In genomic region chr1:15155191-15155590, GRCh38 we compare ENCODE assay signal across 1 cellular context.
TF ChIP-seq lines count a peak whose summit lies in the region.

No MANE protein-coding gene starts in this region.

TF ChIP-seq in IMR-90, 13 proteins besides CTCF, POLR2A, EP300 and RAD21 (continued from another document):
- TF ChIP-seq MAZ (IDR thresholded peaks at IDR 0.05; ENCODE audit: borderline replicate concordance, low read depth, low read length) = no peak
- no peak for TF ChIP-seq RCOR1 (IDR thresholded peaks at IDR 0.05; ENCODE audit: insufficient replicate concordance, low read length)
- no peak for TF ChIP-seq CEBPB (IDR thresholded peaks at IDR 0.05; ENCODE audit: low read depth, low read length)
- TF ChIP-seq MXI1 (IDR thresholded peaks at IDR 0.05; ENCODE audit: borderline replicate concordance, low read depth, low read length) = no peak
- TF ChIP-seq ELK1 (IDR thresholded peaks at IDR 0.05; ENCODE audit: borderline replicate concordance, low read depth, low read length) = no peak
